Comparison of ENCODE assay signal across 8 cellular contexts in the genomic region with DNA sequence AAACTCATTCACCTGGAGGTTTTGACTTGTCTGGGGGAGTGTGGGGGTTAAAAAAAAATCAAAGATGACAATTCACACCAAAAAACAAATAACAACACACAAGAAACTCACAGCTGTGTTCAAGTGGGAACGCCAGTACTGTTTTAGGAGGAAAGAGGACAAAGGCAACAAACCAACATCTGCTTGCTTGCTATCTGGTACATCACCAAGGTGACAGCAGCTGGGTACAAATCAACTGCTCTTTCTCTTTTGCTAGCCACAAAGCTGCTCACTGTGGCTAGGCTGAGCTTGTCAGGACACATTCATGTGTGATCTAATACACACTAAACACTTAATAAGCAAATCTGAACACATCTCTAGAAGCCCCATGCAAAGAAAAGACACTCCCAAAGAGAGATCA.
DNase-seq lines count a peak whose midpoint lies in the region; ATAC-seq and TF ChIP-seq lines count a peak whose summit lies in the region.

No MANE protein-coding gene starts in this region.

- DNase-seq in GM13976 (ENCODE audit: low spot score) (peak; percentile 60), erythroblast (lab: John Stamatoyannopoulos, UW) (no peak), AG08396 (ENCODE audit: low spot score) (no peak), SKM-1 treated with dmso at 0.1 percent for 144 hours (lab: John Stamatoyannopoulos, UW; ENCODE audit: unreplicated experiment) (no peak), NOMO-1 (lab: John Stamatoyannopoulos, UW; ENCODE audit: unreplicated experiment in 2 of 2) (no peak)

- peak; percentile 76 for ATAC-seq in GM19455 (IDR thresholded peaks at IDR 0.05; ENCODE audit: unreplicated experiment)
- peak; percentile 93 for ATAC-seq in HG03280 (IDR thresholded peaks at IDR 0.05; ENCODE audit: unreplicated experiment)
- peak; percentile 49 for ATAC-seq in esophagus mucosa

- TF ChIP-seq POLR2A in erythroblast (IDR thresholded peaks at IDR 0.05; ENCODE audit: low read length) = no peak

- no peak for TF ChIP-seq CTCF in GM13976 (IDR thresholded peaks at IDR 0.05; ENCODE audit: borderline replicate concordance, control extremely low read depth, extremely low read depth, insufficient read depth, missing control alignments)

- in situ Hi-C loops in GM13976 (cut with MboI; ENCODE audit: low sequenced_read_pairs, unreplicated experiment) = no loop called here
